Comparison of ENCODE assay signal across 1 cellular context in genomic region chr2:11330457-11331142, GRCh38.
TF ChIP-seq lines count a peak whose summit lies in the region.

No MANE protein-coding gene starts in this region.

TF ChIP-seq in SK-N-SH, 30 proteins besides CTCF, POLR2A, EP300 and RAD21 (continued from another document):
- no peak for TF ChIP-seq JUND (IDR thresholded peaks at IDR 0.05)
- no peak for TF ChIP-seq USF1 (IDR thresholded peaks at IDR 0.05; ENCODE audit: borderline replicate concordance, low read depth)
- no peak for TF ChIP-seq IRF3 (IDR thresholded peaks at IDR 0.05; ENCODE audit: low read depth, low read length)
